In the genomic region with DNA sequence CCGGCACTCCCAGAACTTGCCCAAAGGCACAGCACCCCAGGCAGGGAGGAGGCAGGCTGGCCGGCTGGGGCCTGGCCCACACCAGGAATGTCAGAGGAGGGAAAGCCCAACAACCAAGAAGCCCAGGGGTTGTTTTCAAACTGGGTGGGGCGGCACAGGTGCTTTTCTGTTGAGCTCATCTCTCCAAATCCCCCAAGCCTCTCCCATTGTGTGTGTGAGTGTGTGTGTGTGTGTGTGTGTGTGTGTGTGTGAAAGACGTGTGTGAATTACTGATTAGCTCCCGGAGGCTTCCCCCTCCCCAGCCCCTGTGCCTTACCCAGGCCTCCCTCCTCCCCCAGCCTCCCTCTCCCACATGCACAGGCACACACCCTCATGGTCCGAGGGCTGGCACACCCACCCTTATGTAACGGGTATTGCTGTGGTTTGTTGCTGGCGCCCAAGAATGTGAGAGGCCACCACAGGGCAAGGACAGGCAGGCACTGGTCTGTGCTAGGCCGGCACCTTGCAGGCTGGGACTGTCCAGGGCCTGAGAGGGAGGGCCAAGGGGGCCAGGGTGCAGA, we compare ENCODE assay signal across 17 cellular contexts. TPM values are rescaled to one million over a fixed set of nuclear protein-coding genes. Genes with fewer than 3 reads are reported as not detected.
DNase-seq lines count a peak whose midpoint lies in the region; ATAC-seq and TF ChIP-seq lines count a peak whose summit lies in the region.
"Had no signal": no experiment of that assay in that cellular context is flagged by ENCODE, and none has a peak within 500 bp of the region (broad histone marks: within the 10 kb centered on the region; RNA-seq: fewer than 3 reads in every experiment).

No MANE protein-coding gene starts in this region.

- no peak overlapping the region for H3K23ac ChIP-seq in mesendoderm (ENCODE audit: low read length)

- H2BK120ac ChIP-seq in mesendoderm (ENCODE audit: low read depth, low read length): no peak overlapping the region

- no peaks in the 10 kb centered on the region for H3K36me3 ChIP-seq in mesendoderm (ENCODE audit: control insufficient read depth, insufficient read depth, low read length)
- H3K36me3 ChIP-seq in upper lobe of left lung: no peaks in the 10 kb centered on the region
- no peaks in the 10 kb centered on the region for H3K36me3 ChIP-seq in gastroesophageal sphincter
- H3K36me3 ChIP-seq: SJSA1, WERI-Rb-1 had no signal

- no CpG with 5 or more reads among the region's 9 CpGs for WGBS in mesendoderm (ENCODE audit: extremely low coverage, insufficient coverage, low lambda C conversion rate)
- 44 to 48% methylated on average over 3 to 7 of the region's 9 CpGs for WGBS in upper lobe of left lung, 2 donors
- WGBS in gastroesophageal sphincter (ENCODE audit: low coverage in 1 of 2), 2 donors: 56 to 100% methylated on average over 2 of the region's 9 CpGs

- H3K9me3 ChIP-seq in upper lobe of left lung (no peaks in the 10 kb centered on the region), gastroesophageal sphincter (no peaks in the 10 kb centered on the region)
- H3K9me3 ChIP-seq: SJSA1 had no signal

- H3K56ac ChIP-seq in mesendoderm (ENCODE audit: low read length): no peak overlapping the region

- TF ChIP-seq CTCF in epithelial cell of esophagus (IDR thresholded peaks at IDR 0.05; ENCODE audit: insufficient read depth, low read depth, low read length, missing control alignments) (no peak), upper lobe of left lung (IDR thresholded peaks at IDR 0.05) (no peak), gastroesophageal sphincter (IDR thresholded peaks at IDR 0.05) (no peak)

- H2AK5ac ChIP-seq in mesendoderm (ENCODE audit: low read length): no peak overlapping the region

- H3K18ac ChIP-seq in mesendoderm (ENCODE audit: low read length): no peak overlapping the region

- H3K27me3 ChIP-seq in mesendoderm (ENCODE audit: insufficient read depth, low read length, poor library complexity) (no peaks in the 10 kb centered on the region), upper lobe of left lung (no peaks in the 10 kb centered on the region), gastroesophageal sphincter (peaks cover 13% of the 10 kb centered on the region)
- H3K27me3 ChIP-seq: SJSA1 had no signal

- no peak for TF ChIP-seq POLR2A in upper lobe of left lung (IDR thresholded peaks at IDR 0.05)
- no peak for TF ChIP-seq POLR2A in gastroesophageal sphincter (IDR thresholded peaks at IDR 0.05)

- no peak overlapping the region for H4K5ac ChIP-seq in mesendoderm (ENCODE audit: low read length)

- H4K8ac ChIP-seq in mesendoderm (ENCODE audit: low read depth, low read length): no peak overlapping the region

- H2BK15ac ChIP-seq in mesendoderm (replicated peaks; ENCODE audit: low read depth): no peak overlapping the region

- TF ChIP-seq EP300 in upper lobe of left lung (IDR thresholded peaks at IDR 0.05): no peak
- no peak for TF ChIP-seq EP300 in gastroesophageal sphincter (IDR thresholded peaks at IDR 0.05)

- intact Hi-C loops in Right ventricle myocardium inferior (cut with DNase I): no loop called here
- intact Hi-C loops in cardiac septum (cut with DNase I): no loop called here

- H3K4me2 ChIP-seq in mesendoderm (ENCODE audit: low read length): no peak overlapping the region

- no peak overlapping the region for H3K9ac ChIP-seq in mesendoderm (ENCODE audit: low read length)

- peak; percentile 64 for DNase-seq in Right ventricle myocardium inferior (ENCODE audit: missing footprints)
- no peak for DNase-seq in cardiac septum (ENCODE audit: low spot score)
- DNase-seq in epithelial cell of esophagus (ENCODE audit: low read depth): peak; percentile 94
- DNase-seq in mesendoderm: peak; percentile 83
- DNase-seq in upper lobe of left lung: peak in 1 of 2 donors; percentile 60
- no peak for DNase-seq in NCI-H748 (lab: John Stamatoyannopoulos, UW; ENCODE audit: unreplicated experiment)
- DNase-seq: activated CD8-positive, alpha-beta memory T cell treated with anti-CD3 and anti-CD28 coated beads, Interleukin-2, amount 50 U/mL, for 4 hours; DMS 273 treated with DMSO at 0.1 percent for 48 hours; erythroblast; naive thymus-derived CD4-positive, alpha-beta T cell; NCI-H1436 treated with DMSO at 0.1 percent for 48 hours; NCI-H526 treated with DMSO at 0.1 percent for 48 hours; small intestine; WERI-Rb-1 had no signal

- H2BK5ac ChIP-seq in mesendoderm (ENCODE audit: low read length): no peak overlapping the region

- ATAC-seq in Right ventricle myocardium inferior (no peak), upper lobe of left lung (ENCODE audit: low FRiP score in 2 of 2) (peak; percentile 33 to 80), HG02885 (IDR thresholded peaks at IDR 0.05; ENCODE audit: poor library complexity, unreplicated experiment) (no peak), gastroesophageal sphincter (no peak)
- ATAC-seq: naive thymus-derived CD4-positive, alpha-beta T cell had no signal

- no peaks in the 10 kb centered on the region for H3K79me2 ChIP-seq in mesendoderm (ENCODE audit: control insufficient read depth, insufficient read depth, low read length)

- H3K4ac ChIP-seq in mesendoderm (ENCODE audit: low read depth, low read length): no peak overlapping the region

- no peak overlapping the region for H3K27ac ChIP-seq in mesendoderm (ENCODE audit: low read depth, low read length)
- peak overlapping the region; percentile 38 to 66 (median 43) for H3K27ac ChIP-seq in upper lobe of left lung
- H3K27ac ChIP-seq in gastroesophageal sphincter: no peak overlapping the region
- H3K27ac ChIP-seq: SJSA1, WERI-Rb-1 had no signal

- H3K79me1 ChIP-seq in mesendoderm (ENCODE audit: low read length): no peaks in the 10 kb centered on the region

- H3K4me3 ChIP-seq in epithelial cell of esophagus (ENCODE audit: low read length) (no peak overlapping the region), mesendoderm (ENCODE audit: low read length) (no peak overlapping the region), upper lobe of left lung (no peak overlapping the region), gastroesophageal sphincter (no peak overlapping the region)
- H3K4me3 ChIP-seq: SJSA1 had no signal

- H3K4me1 ChIP-seq in mesendoderm (ENCODE audit: control insufficient read depth, low read depth, low read length): no peaks in the 10 kb centered on the region
- peaks cover 0 to 13% (median 6%) of the 10 kb centered on the region in 4 donors for H3K4me1 ChIP-seq in upper lobe of left lung
- H3K4me1 ChIP-seq in gastroesophageal sphincter: no peaks in the 10 kb centered on the region
- H3K4me1 ChIP-seq: SJSA1 had no signal

RNA-seq across cellular contexts. Expression of a gene that starts 15.9 kb away (rescaled TPM):
- total RNA-seq in Right ventricle myocardium inferior: not detected
- total RNA-seq in cardiac septum: not detected
- 0.13 TPM for polyA plus RNA-seq in mesendoderm (2013, experiment 1 of 2)
- polyA plus RNA-seq in mesendoderm (2013, experiment 2 of 2): 0.10 TPM
- total RNA-seq in upper lobe of left lung: 10 to 100 TPM in 2 of 6 donors, 1 to 10 TPM in 4; 2.3 to 36.7 (median 8.4) TPM
- total RNA-seq in gastroesophageal sphincter: 10 to 100 TPM in 1 of 4 donors, 1 to 10 TPM in 3; 1.2 to 34.6 (median 3.4) TPM
- total RNA-seq: naive thymus-derived CD4-positive, alpha-beta T cell; SJSA1 had no signal
- polyA plus RNA-seq: naive thymus-derived CD4-positive, alpha-beta T cell had no signal

Comparison
In these comparisons a context has a peak if more than half of its experiments do, and no peak if none do; other contexts are left out.
1. DNase-seq: peak in Right ventricle myocardium inferior (single experiment), epithelial cell of esophagus (single experiment) and mesendoderm (single experiment); none in cardiac septum (single experiment) and NCI-H748 (single experiment).
2. ATAC-seq: peak in upper lobe of left lung (2 of 2); none in Right ventricle myocardium inferior (single experiment), HG02885 (single experiment) and gastroesophageal sphincter (single experiment).
3. H3K27ac ChIP-seq: peak in upper lobe of left lung (4 of 4); none in mesendoderm (single experiment) and gastroesophageal sphincter (0 of 4).